In the genomic region with DNA sequence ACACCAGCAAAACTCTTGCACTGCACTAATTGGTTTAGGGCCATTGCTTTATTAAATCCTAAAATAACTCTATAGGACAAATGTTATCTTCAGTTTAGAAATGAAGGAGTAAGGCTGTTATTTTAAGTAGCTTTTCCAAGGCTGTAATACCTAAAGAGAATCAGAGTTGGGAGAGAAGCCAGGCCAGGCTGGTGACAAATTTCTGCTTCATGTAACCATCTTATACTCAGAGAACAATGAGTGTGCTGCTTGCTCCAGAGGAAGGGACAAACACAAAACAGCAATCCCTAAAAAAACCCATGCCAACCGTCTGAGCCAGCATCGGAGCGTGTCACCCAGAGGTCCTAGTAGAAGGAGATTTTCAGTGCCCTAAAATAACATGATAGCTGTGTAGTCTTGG, we compare ENCODE assay signal across 19 cellular contexts.
"Had no signal": no experiment of that assay in that cellular context is flagged by ENCODE, and none has a peak within 500 bp of the region (broad histone marks: within the 10 kb centered on the region; RNA-seq: fewer than 3 reads in every experiment).

No MANE protein-coding gene starts in this region.

- H3K27ac Mint-ChIP-seq: stimulated activated naive CD8-positive, alpha-beta T cell treated with anti-CD3 and anti-CD28 coated beads, Interleukin-15, Interleukin-2, amounts not matched to agents 100 ng/mL and 50 ng/mL, for 24 hours had no signal

- DNase-seq: central memory CD4-positive, alpha-beta T cell; cortex of kidney; effector CD8-positive, alpha-beta T cell; heart left ventricle; hippocampal formation; kidney glomerular epithelial cell; mesendoderm; naive B cell; posterior cingulate gyrus; testis; upper lobe of right lung had no signal

- H3K27me3 Mint-ChIP-seq: stimulated activated naive CD8-positive, alpha-beta T cell treated with anti-CD3 and anti-CD28 coated beads, Interleukin-15, Interleukin-2, amounts not matched to agents 100 ng/mL and 50 ng/mL, for 24 hours had no signal

- H3K36me3 Mint-ChIP-seq: naive B cell had no signal

- H3K9me3 ChIP-seq: esophagus muscularis mucosa, heart left ventricle, neutrophil, testis, tibial nerve, upper lobe of right lung had no signal

- ATAC-seq: heart left ventricle, sciatic nerve, upper lobe of right lung had no signal

- H3K4me1 ChIP-seq: testis, upper lobe of right lung had no signal

- H3K27me3 ChIP-seq: esophagus muscularis mucosa, heart left ventricle, neutrophil, testis, tibial nerve, upper lobe of right lung had no signal

- H3K4me3 ChIP-seq: dorsolateral prefrontal cortex, esophagus muscularis mucosa, heart left ventricle, skin epidermis, testis, tibial nerve, upper lobe of right lung had no signal

- H3K36me3 ChIP-seq: esophagus muscularis mucosa, heart left ventricle, neutrophil, tibial nerve, upper lobe of right lung had no signal

- H3K27ac ChIP-seq: dorsolateral prefrontal cortex, epithelial cell of prostate, esophagus muscularis mucosa, heart left ventricle, neutrophil, skin epidermis, testis, tibial nerve, upper lobe of right lung had no signal

- H3K4me3 Mint-ChIP-seq: naive B cell; stimulated activated naive CD8-positive, alpha-beta T cell treated with anti-CD3 and anti-CD28 coated beads, Interleukin-15, Interleukin-2, amounts not matched to agents 100 ng/mL and 50 ng/mL, for 24 hours had no signal

- H3K9me3 Mint-ChIP-seq: naive B cell; stimulated activated naive CD8-positive, alpha-beta T cell treated with anti-CD3 and anti-CD28 coated beads, Interleukin-15, Interleukin-2, amounts not matched to agents 100 ng/mL and 50 ng/mL, for 24 hours had no signal
